ENCODE assay signal across 22 cellular contexts in the genomic region with DNA sequence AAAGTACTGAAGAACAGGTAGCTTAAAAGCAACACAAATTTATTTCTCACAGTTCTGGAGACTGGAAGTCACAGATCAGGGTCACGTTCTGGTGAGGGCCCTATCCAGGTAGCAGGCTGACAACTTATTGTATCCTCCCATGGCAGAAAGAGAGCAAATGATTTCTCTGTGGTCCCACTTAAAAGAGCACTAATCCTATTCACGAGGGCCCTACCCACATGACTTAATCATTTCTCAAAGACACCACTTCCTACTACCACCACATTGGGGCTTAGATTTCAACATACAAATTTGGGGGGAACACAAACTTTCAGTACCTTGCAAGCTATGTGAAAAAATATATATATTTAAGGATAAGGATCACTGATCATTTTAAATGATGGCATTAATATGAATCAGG.
A peak's percentile ranks its signal among the peaks of the same experiment; 100 is the strongest.
DNase-seq lines count a peak whose midpoint lies in the region; ATAC-seq lines count a peak whose summit lies in the region.
"Had no signal": no experiment of that assay in that cellular context is flagged by ENCODE, and none has a peak within 500 bp of the region (broad histone marks: within the 10 kb centered on the region; RNA-seq: fewer than 3 reads in every experiment).

No MANE protein-coding gene starts in this region.

- ATAC-seq in activated naive CD8-positive, alpha-beta T cell treated with anti-CD3 and anti-CD28 coated beads, Interleukin-2, amount 10 ng/mL, durations not matched to agents 7 days and 5 days (ENCODE audit: low read depth), result peak; percentile 72
- ATAC-seq: A549 had no signal

- POLR2A ChIA-PET in activated naive CD8-positive, alpha-beta T cell treated with anti-CD3 and anti-CD28 coated beads, Interleukin-2, amount 10 ng/mL, durations not matched to agents 7 days and 5 days (lab: Charles Lee), result interaction anchor here (1.3 kb wide), 1 partner anchor 13 kb away, joined by 3 read pairs; no protein-coding TSS in a partner anchor

- no peaks in the 10 kb centered on the region for H3K27me3 ChIP-seq in H7 (ENCODE audit: control insufficient read depth, insufficient read depth, low read length)
- H3K27me3 ChIP-seq: BLaER1 treated with 17β-estradiol and CSF1 and Interleukin-3, amounts not matched to agents 10 nM and 100 nM had no signal

- no peaks in the 10 kb centered on the region for H3K9me3 Mint-ChIP-seq in activated CD4-positive, alpha-beta T cell treated with anti-CD3 and anti-CD28 coated beads, Interleukin-2, amount 10 ng/mL, durations not matched to agents 24 days and 14 days
- H3K9me3 Mint-ChIP-seq in activated naive CD8-positive, alpha-beta T cell treated with anti-CD3 and anti-CD28 coated beads, Interleukin-2, amount 10 ng/mL, durations not matched to agents 7 days and 5 days, result peaks cover 8% of the 10 kb centered on the region
- peaks cover 2% of the 10 kb centered on the region for H3K9me3 Mint-ChIP-seq in activated naive CD8-positive, alpha-beta T cell treated with anti-CD3 and anti-CD28 coated beads for 36 hours
- H3K9me3 Mint-ChIP-seq: CD4-positive, alpha-beta T cell had no signal

- H3K36me3 ChIP-seq in H7 (replicated peaks; ENCODE audit: control insufficient read depth, insufficient read depth, low read length), result no peaks in the 10 kb centered on the region
- H3K36me3 ChIP-seq: BLaER1 treated with 17β-estradiol and CSF1 and Interleukin-3, amounts not matched to agents 10 nM and 100 nM had no signal

- H3K36me3 Mint-ChIP-seq in activated CD4-positive, alpha-beta T cell treated with anti-CD3 and anti-CD28 coated beads, Interleukin-2, amount 10 ng/mL, durations not matched to agents 24 days and 14 days (ENCODE audit: low read depth), result no peaks in the 10 kb centered on the region
- peaks cover 6% of the 10 kb centered on the region for H3K36me3 Mint-ChIP-seq in activated naive CD8-positive, alpha-beta T cell treated with anti-CD3 and anti-CD28 coated beads, Interleukin-2, amount 10 ng/mL, durations not matched to agents 7 days and 5 days
- H3K36me3 Mint-ChIP-seq in activated naive CD8-positive, alpha-beta T cell treated with anti-CD3 and anti-CD28 coated beads for 36 hours, result peaks cover 3% of the 10 kb centered on the region

- intact Hi-C loops in activated CD4-positive, alpha-beta T cell treated with anti-CD3 and anti-CD28 coated beads, Interleukin-2, amount 10 ng/mL, durations not matched to agents 24 days and 14 days (cut with micrococcal nuclease), result no loop called here

- H3K27me3 Mint-ChIP-seq in activated CD4-positive, alpha-beta T cell treated with anti-CD3 and anti-CD28 coated beads, Interleukin-2, amount 10 ng/mL, durations not matched to agents 24 days and 14 days, result no peaks in the 10 kb centered on the region
- H3K27me3 Mint-ChIP-seq in activated naive CD8-positive, alpha-beta T cell treated with anti-CD3 and anti-CD28 coated beads, Interleukin-2, amount 10 ng/mL, durations not matched to agents 7 days and 5 days, result no peaks in the 10 kb centered on the region
- peaks cover 4% of the 10 kb centered on the region for H3K27me3 Mint-ChIP-seq in activated naive CD8-positive, alpha-beta T cell treated with anti-CD3 and anti-CD28 coated beads for 36 hours

- peak; percentile 36 for DNase-seq in activated CD4-positive, alpha-beta T cell treated with anti-CD3 and anti-CD28 coated beads, Interleukin-2, amount 10 ng/mL, durations not matched to agents 24 days and 14 days
- DNase-seq in activated CD4-positive, alpha-beta T cell treated with anti-CD3 and anti-CD28 coated beads for 48 hours, result no peak
- no peak for DNase-seq in activated naive CD8-positive, alpha-beta T cell treated with anti-CD3 and anti-CD28 coated beads, Interleukin-2, amount 10 ng/mL, durations not matched to agents 7 days and 5 days
- DNase-seq in activated naive CD8-positive, alpha-beta T cell treated with anti-CD3 and anti-CD28 coated beads for 36 hours, result no peak
- peak; percentile 7 for DNase-seq in Jurkat, Clone E6-1 (ENCODE audit: low read depth, low spot score)
- DNase-seq in MV-4-11 (lab: John Stamatoyannopoulos, UW) (peak; percentile 1), H7 (no peak), ureter (ENCODE audit: low spot score) (no peak)
- DNase-seq: AML-193; CD4-positive, alpha-beta T cell; CD8-positive, alpha-beta memory T cell; COR-L47; DMS 273 treated with DMSO at 0.1 percent for 48 hours; DMS153; DMS53; DMS79; DND-41; EL; GDM1 had no signal

- no peak overlapping the region for H3K4me3 Mint-ChIP-seq in activated CD4-positive, alpha-beta T cell treated with anti-CD3 and anti-CD28 coated beads, Interleukin-2, amount 10 ng/mL, durations not matched to agents 24 days and 14 days
- H3K4me3 Mint-ChIP-seq in activated naive CD8-positive, alpha-beta T cell treated with anti-CD3 and anti-CD28 coated beads, Interleukin-2, amount 10 ng/mL, durations not matched to agents 7 days and 5 days, result no peak overlapping the region
- H3K4me3 Mint-ChIP-seq in activated naive CD8-positive, alpha-beta T cell treated with anti-CD3 and anti-CD28 coated beads for 36 hours, result no peak overlapping the region
- H3K4me3 Mint-ChIP-seq: B cell; CD4-positive, alpha-beta T cell; CD8-positive, alpha-beta memory T cell had no signal

- H3K4me1 Mint-ChIP-seq in activated CD4-positive, alpha-beta T cell treated with anti-CD3 and anti-CD28 coated beads, Interleukin-2, amount 10 ng/mL, durations not matched to agents 24 days and 14 days, result peaks cover 9% of the 10 kb centered on the region
- peaks cover 15% of the 10 kb centered on the region for H3K4me1 Mint-ChIP-seq in activated naive CD8-positive, alpha-beta T cell treated with anti-CD3 and anti-CD28 coated beads, Interleukin-2, amount 10 ng/mL, durations not matched to agents 7 days and 5 days
- H3K4me1 Mint-ChIP-seq in activated naive CD8-positive, alpha-beta T cell treated with anti-CD3 and anti-CD28 coated beads for 36 hours, result peaks cover 14% of the 10 kb centered on the region
- H3K4me1 Mint-ChIP-seq: B cell; CD8-positive, alpha-beta memory T cell had no signal

- no peak overlapping the region for H3K27ac Mint-ChIP-seq in activated CD4-positive, alpha-beta T cell treated with anti-CD3 and anti-CD28 coated beads, Interleukin-2, amount 10 ng/mL, durations not matched to agents 24 days and 14 days
- no peak overlapping the region for H3K27ac Mint-ChIP-seq in activated naive CD8-positive, alpha-beta T cell treated with anti-CD3 and anti-CD28 coated beads, Interleukin-2, amount 10 ng/mL, durations not matched to agents 7 days and 5 days
- H3K27ac Mint-ChIP-seq in activated naive CD8-positive, alpha-beta T cell treated with anti-CD3 and anti-CD28 coated beads for 36 hours, result no peak overlapping the region
- H3K27ac Mint-ChIP-seq: B cell; CD4-positive, alpha-beta T cell; CD8-positive, alpha-beta memory T cell had no signal

- H3K4me3 ChIP-seq in Jurkat, Clone E6-1 (ENCODE audit: low read length), result no peak overlapping the region
- no peak overlapping the region for H3K4me3 ChIP-seq in H7 (ENCODE audit: insufficient read depth, low read depth, low read length)
- H3K4me3 ChIP-seq: A549; BLaER1 treated with 17β-estradiol and CSF1 and Interleukin-3, amounts not matched to agents 10 nM and 100 nM had no signal

Comparison
In these comparisons a context has a peak if more than half of its experiments do, and no peak if none do; other contexts are left out.
1. DNase-seq: peak in activated CD4-positive, alpha-beta T cell treated with anti-CD3 and anti-CD28 coated beads, Interleukin-2, amount 10 ng/mL, durations not matched to agents 24 days and 14 days (single experiment), Jurkat, Clone E6-1 (single experiment) and MV-4-11 (single experiment); none in activated CD4-positive, alpha-beta T cell treated with anti-CD3 and anti-CD28 coated beads for 48 hours (single experiment), activated naive CD8-positive, alpha-beta T cell treated with anti-CD3 and anti-CD28 coated beads, Interleukin-2, amount 10 ng/mL, durations not matched to agents 7 days and 5 days (single experiment), activated naive CD8-positive, alpha-beta T cell treated with anti-CD3 and anti-CD28 coated beads for 36 hours (single experiment), H7 (single experiment) and ureter (single experiment).